In genomic region chr22:38984782-38985757, GRCh38 we compare ENCODE assay signal across 9 cellular contexts. TPM values are rescaled to one million over a fixed set of nuclear protein-coding genes. Genes with fewer than 3 reads are reported as not detected.
A peak's percentile ranks its signal among the peaks of the same experiment; 100 is the strongest.
DNase-seq lines count a peak whose midpoint lies in the region; ATAC-seq, FAIRE-seq and TF ChIP-seq lines count a peak whose summit lies in the region.
"Not testable (repeated sequence)": the region's sequence is repeated elsewhere in the genome, so short reads cannot be mapped to it uniquely, and the experiment has no call there.
"Had no signal": no experiment of that assay in that cellular context is flagged by ENCODE, and none has a peak within 500 bp of the region (broad histone marks: within the 10 kb centered on the region; RNA-seq: fewer than 3 reads in every experiment).

No MANE protein-coding gene starts in this region.

- H3K9ac ChIP-seq in K562 (ENCODE audit: insufficient read depth in 1 of 2, low read depth in 2 of 2, low read length in 2 of 2); mucosa of rectum (ENCODE audit: low read depth in 1 of 2, low read length in 2 of 2): not testable (repeated sequence)

- H3K4me3 ChIP-seq in GM12864 (ENCODE audit: low read depth, low read length); K562; mucosa of rectum (ENCODE audit: low read length in 2 of 2): not testable (repeated sequence)

- not testable (repeated sequence) for H3K36me3 ChIP-seq in K562 (ENCODE audit: control insufficient read depth, insufficient read depth, low read length); mucosa of rectum (ENCODE audit: control insufficient read depth in 2 of 2, insufficient read depth in 2 of 2, low read length in 2 of 2)

- CTCF ChIA-PET in K562 (lab: Yijun Ruan, JAX; ENCODE audit: low intra/inter-chr PET ratio), result not testable (repeated sequence)

- not testable (repeated sequence) for H3K9me1 ChIP-seq in K562 (ENCODE audit: control insufficient read depth, insufficient read depth, low read length)

- TF ChIP-seq CTCF in GM12864 (IDR thresholded peaks at IDR 0.05; ENCODE audit: low read depth, low read length, missing control alignments); K562 (IDR thresholded peaks at IDR 0.05 in 2 of 3, conservative IDR thresholded peaks at IDR 0.05 in 1 of 3; ENCODE audit: insufficient read depth in 2 of 3, low read depth in 1 of 3, low read length in 3 of 3): not testable (repeated sequence)

- TF ChIP-seq RAD21 in K562 (CRISPR knock-in tag; conservative IDR thresholded peaks at IDR 0.05 in 1 of 2, IDR thresholded peaks at IDR 0.05 in 1 of 2), result not testable (repeated sequence)

- TF ChIP-seq EP300 in K562 (IDR thresholded peaks at IDR 0.05; ENCODE audit: low read length), result not testable (repeated sequence)

- POLR2A ChIA-PET in K562 (lab: Yijun Ruan, JAX), result interaction anchor here (0.6 to 1.0 kb wide), 2 partner anchors 54 to 124 kb away, joined by 3 read pairs; no protein-coding TSS in a partner anchor

- ATAC-seq in GM21619 (IDR thresholded peaks at IDR 0.05; ENCODE audit: unreplicated experiment), result peak; percentile 72
- peak; percentile 70 for ATAC-seq in HG03432 (IDR thresholded peaks at IDR 0.05; ENCODE audit: unreplicated experiment)
- ATAC-seq in K562, result not testable (repeated sequence)

- H3K27ac ChIP-seq in K562 (ENCODE audit: extremely low read depth, low read depth, low read length) (peak overlapping the region; percentile 73), mucosa of rectum (ENCODE audit: low read depth in 2 of 2, low read length in 2 of 2) (peak overlapping the region; percentile 38 to 60)

- DNase-seq in GM12864 (ENCODE audit: low read depth) (peak; percentile 74), NCI-H345 treated with DMSO at 0.1 percent for 48 hours (lab: John Stamatoyannopoulos, UW; ENCODE audit: unreplicated experiment) (peak; percentile 65)
- peak; percentile 67 to 78 for DNase-seq in activated CD4-positive, alpha-beta T cell treated with anti-CD3 and anti-CD28 coated beads, Interleukin-2, amount 50 U/mL, for 48 hours
- DNase-seq in K562 (ENCODE audit: extremely low read depth in 1 of 4, low spot score in 3 of 4), result not testable (repeated sequence)
- peak; percentile 50 to 88 for DNase-seq in stimulated activated CD8-positive, alpha-beta memory T cell treated with anti-CD3 and anti-CD28 coated beads, Interleukin-7, amount 100 ng/mL, for 48 hours (ENCODE audit: extremely low read depth in 1 of 2, low read depth in 1 of 2)

- H3K4me2 ChIP-seq in K562 (ENCODE audit: insufficient read depth, low read length), result not testable (repeated sequence)

- intact Hi-C loops in K562 (cut with micrococcal nuclease), result not testable (repeated sequence)

- 89% methylated on average over 6 of the region's 9 CpGs for WGBS in K562 (ENCODE audit: insufficient coverage, low coverage, missing lambda C conversion rate)

- in situ Hi-C loops in K562 (cut with MboI), result not testable (repeated sequence)

- not testable (repeated sequence) for TF ChIP-seq POLR2A in K562 (conservative IDR thresholded peaks at IDR 0.05)

- H2AFZ ChIP-seq in K562 (ENCODE audit: low read depth, low read length), result not testable (repeated sequence)

- BruUV-seq in K562 (replicated peaks; lab: Mats Ljungman, UMichigan), result not testable (repeated sequence)

- H3K4me1 ChIP-seq in K562 (replicated peaks in 1 of 2; ENCODE audit: control insufficient read depth in 2 of 2, insufficient read depth in 2 of 2, low read length in 2 of 2) (peaks cover 7 to 26% of the 10 kb centered on the region in 2 experiments; a peak in 4 of 5 replicates), mucosa of rectum (ENCODE audit: control insufficient read depth in 2 of 2, insufficient read depth in 2 of 2, low read length in 2 of 2) (peaks cover 2 to 21% of the 10 kb centered on the region in 2 donors)

- H4K20me1 ChIP-seq in K562 (replicated peaks; ENCODE audit: control insufficient read depth, insufficient read depth, low read length), result not testable (repeated sequence)

- H3K9me3 ChIP-seq in K562 (replicated peaks; ENCODE audit: control insufficient read depth, insufficient read depth, low read depth, low read length); mucosa of rectum (ENCODE audit: control insufficient read depth in 2 of 2, low read length in 2 of 2): not testable (repeated sequence)

- H3K27me3 ChIP-seq in K562 (ENCODE audit: control insufficient read depth in 2 of 2, insufficient read depth in 2 of 2, low read length in 2 of 2); mucosa of rectum (ENCODE audit: control insufficient read depth in 2 of 2, insufficient read depth in 2 of 2, low read length in 2 of 2): not testable (repeated sequence)

- FAIRE-seq in K562 (lab: Jason Lieb, UNC), result not testable (repeated sequence)

- peaks cover 10% of the 10 kb centered on the region for H3K79me2 ChIP-seq in K562 (ENCODE audit: control insufficient read depth, insufficient read depth, low read length)

RNA-seq across cellular contexts. Expression of gene APOBEC3B, which starts 2.9 kb away (rescaled TPM):
- 5.5 and 9.0 TPM in 2 replicates for total RNA-seq in K562 (2011; cell fraction: chromatin; rRNA removed; ENCODE audit: low replicate concordance)
- total RNA-seq in K562 (2011; cell fraction: nucleolus; rRNA removed), result 9.2 and 9.3 TPM in 2 replicates
- total RNA-seq in K562 (2011; cell fraction: nucleoplasm; rRNA removed), result 7.9 and 8.4 TPM in 2 replicates
- total RNA-seq in K562 (2014; rRNA removed) (29.3 and 38.4 TPM in 2 replicates), K562 (2014; rRNA removed; fragmentation: Illumina TruSeq; extraction: Trizol) (6.6 and 6.8 TPM in 2 replicates), K562 (2015; rRNA removed; fragmentation: Illumina TruSeq; extraction: Trizol) (5.9 and 7.1 TPM in 2 replicates), K562 (2021) (43.2 and 43.6 TPM in 2 replicates)
- polyA plus RNA-seq in K562 (2011; rRNA removed) (16.7 and 39.5 TPM in 2 replicates), K562 (2014; fragmentation: Illumina TruSeq; extraction: Trizol) (57.9 and 62.9 TPM in 2 replicates), K562 (2014; fragmentation: Nextera tagmentation; extraction: Ambion mirVana) (100 to 1,000 TPM; 160 to 166 TPM), K562 (2014; rRNA removed) (49.5 and 58.1 TPM in 2 replicates)
- polyA plus RNA-seq in K562 (2011; cell fraction: cytosol; rRNA removed), result 27.9 and 68.7 TPM in 2 replicates
- 10.0 and 16.1 TPM in 2 replicates for polyA plus RNA-seq in K562 (2011; cell fraction: nucleus; rRNA removed)
- 41.8 and 64.6 TPM in 2 replicates for polyA plus RNA-seq in K562 (2012)
- polyA minus RNA-seq in K562 (2011; rRNA and poly(A)+ RNA removed), result 12.6 and 31.1 TPM in 2 replicates
- 10.2 and 18.5 TPM in 2 replicates for polyA minus RNA-seq in K562 (2011; cell fraction: cytosol; rRNA and poly(A)+ RNA removed)
- polyA minus RNA-seq in K562 (2011; cell fraction: nucleus; rRNA and poly(A)+ RNA removed), result 3.0 TPM in 2 replicates

RNA-seq across cellular contexts. Expression of gene APOBEC3A, which starts 27.7 kb away (rescaled TPM):
- not detected in 2 replicates for total RNA-seq in K562 (2011; cell fraction: chromatin; rRNA removed; ENCODE audit: low replicate concordance)
- total RNA-seq in K562 (2011; cell fraction: nucleolus; rRNA removed), result not detected in 2 replicates
- not detected in 2 replicates for total RNA-seq in K562 (2011; cell fraction: nucleoplasm; rRNA removed)
- total RNA-seq in K562 (2014; rRNA removed) (not detected in 2 replicates), K562 (2014; rRNA removed; fragmentation: Illumina TruSeq; extraction: Trizol) (not detected in 2 replicates), K562 (2015; rRNA removed; fragmentation: Illumina TruSeq; extraction: Trizol) (not detected in 2 replicates), K562 (2021) (not detected in 2 replicates)
- polyA plus RNA-seq in K562 (2011; rRNA removed) (not detected in 2 replicates), K562 (2014; fragmentation: Illumina TruSeq; extraction: Trizol) (not detected in 2 replicates), K562 (2014; fragmentation: Nextera tagmentation; extraction: Ambion mirVana) (under 1 TPM in 1 of 2 experiments, not detected in 1; 0.04 TPM), K562 (2014; rRNA removed) (not detected in 2 replicates)
- polyA plus RNA-seq in K562 (2011; cell fraction: cytosol; rRNA removed), result not detected in 2 replicates
- not detected in 2 replicates for polyA plus RNA-seq in K562 (2011; cell fraction: nucleus; rRNA removed)
- not detected in 2 replicates for polyA plus RNA-seq in K562 (2012)
- not detected in 2 replicates for polyA minus RNA-seq in K562 (2011; rRNA and poly(A)+ RNA removed)
- polyA minus RNA-seq in K562 (2011; cell fraction: cytosol; rRNA and poly(A)+ RNA removed), result not detected in 2 replicates
- not detected in 2 replicates for polyA minus RNA-seq in K562 (2011; cell fraction: nucleus; rRNA and poly(A)+ RNA removed)
- total RNA-seq: SJSA1 had no signal

RNA-seq across cellular contexts. Expression of gene APOBEC3C, which starts 29.0 kb away (rescaled TPM):
- total RNA-seq in K562 (2011; cell fraction: chromatin; rRNA removed; ENCODE audit: low replicate concordance), result 12.1 and 20.9 TPM in 2 replicates
- total RNA-seq in K562 (2011; cell fraction: nucleolus; rRNA removed), result 11.8 and 13.8 TPM in 2 replicates
- total RNA-seq in K562 (2011; cell fraction: nucleoplasm; rRNA removed), result 19.7 and 42.2 TPM in 2 replicates
- total RNA-seq in K562 (2014; rRNA removed) (12.4 and 15.1 TPM in 2 replicates), K562 (2014; rRNA removed; fragmentation: Illumina TruSeq; extraction: Trizol) (14.4 and 15.6 TPM in 2 replicates), K562 (2015; rRNA removed; fragmentation: Illumina TruSeq; extraction: Trizol) (15.8 and 15.9 TPM in 2 replicates), K562 (2021) (90.1 and 90.9 TPM in 2 replicates)
- polyA plus RNA-seq in K562 (2011; rRNA removed) (44.4 and 54.7 TPM in 2 replicates), K562 (2014; fragmentation: Illumina TruSeq; extraction: Trizol) (116 and 118 TPM in 2 replicates), K562 (2014; fragmentation: Nextera tagmentation; extraction: Ambion mirVana) (100 to 1,000 TPM; 226 to 285 TPM), K562 (2014; rRNA removed) (55.5 and 59.8 TPM in 2 replicates)
- polyA plus RNA-seq in K562 (2011; cell fraction: cytosol; rRNA removed), result 47.1 and 53.6 TPM in 2 replicates
- polyA plus RNA-seq in K562 (2011; cell fraction: nucleus; rRNA removed), result 24.0 and 25.6 TPM in 2 replicates
- polyA plus RNA-seq in K562 (2012), result 76.3 and 80.4 TPM in 2 replicates
- polyA minus RNA-seq in K562 (2011; rRNA and poly(A)+ RNA removed), result 24.1 and 28.9 TPM in 2 replicates
- 30.9 and 31.5 TPM in 2 replicates for polyA minus RNA-seq in K562 (2011; cell fraction: cytosol; rRNA and poly(A)+ RNA removed)
- polyA minus RNA-seq in K562 (2011; cell fraction: nucleus; rRNA and poly(A)+ RNA removed), result 4.7 and 7.6 TPM in 2 replicates

RNA-seq across cellular contexts. Expression of gene APOBEC3D, which starts 35.9 kb away (rescaled TPM):
- total RNA-seq in K562 (2011; cell fraction: chromatin; rRNA removed; ENCODE audit: low replicate concordance), result 10.1 and 16.3 TPM in 2 replicates
- total RNA-seq in K562 (2011; cell fraction: nucleolus; rRNA removed), result 8.8 and 9.8 TPM in 2 replicates
- 10.0 and 11.8 TPM in 2 replicates for total RNA-seq in K562 (2011; cell fraction: nucleoplasm; rRNA removed)
- total RNA-seq in K562 (2014; rRNA removed), result 4.3 and 6.4 TPM in 2 replicates
- total RNA-seq in K562 (2014; rRNA removed; fragmentation: Illumina TruSeq; extraction: Trizol), result 3.0 and 3.7 TPM in 2 replicates
- 6.4 and 6.8 TPM in 2 replicates for total RNA-seq in K562 (2015; rRNA removed; fragmentation: Illumina TruSeq; extraction: Trizol)
- 9.1 and 9.6 TPM in 2 replicates for total RNA-seq in K562 (2021)
- 5.1 and 6.0 TPM in 2 replicates for polyA plus RNA-seq in K562 (2011; rRNA removed)
- 4.1 and 8.9 TPM in 2 replicates for polyA plus RNA-seq in K562 (2011; cell fraction: cytosol; rRNA removed)
- polyA plus RNA-seq in K562 (2011; cell fraction: nucleus; rRNA removed), result 3.5 and 7.3 TPM in 2 replicates
- polyA plus RNA-seq in K562 (2012), result 7.0 and 7.2 TPM in 2 replicates
- polyA plus RNA-seq in K562 (2014; fragmentation: Illumina TruSeq; extraction: Trizol), result 6.6 and 7.4 TPM in 2 replicates
- polyA plus RNA-seq in K562 (2014; fragmentation: Nextera tagmentation; extraction: Ambion mirVana), result 1 to 10 TPM; 4.7 to 8.4 TPM
- 4.4 and 6.0 TPM in 2 replicates for polyA plus RNA-seq in K562 (2014; rRNA removed)
- polyA minus RNA-seq in K562 (2011; rRNA and poly(A)+ RNA removed), result 6.0 and 7.8 TPM in 2 replicates
- 2.6 and 5.6 TPM in 2 replicates for polyA minus RNA-seq in K562 (2011; cell fraction: cytosol; rRNA and poly(A)+ RNA removed)
- polyA minus RNA-seq in K562 (2011; cell fraction: nucleus; rRNA and poly(A)+ RNA removed), result 1.3 and 1.8 TPM in 2 replicates

RNA-seq across cellular contexts. Expression of gene APOBEC3F, which starts 55.6 kb away (rescaled TPM):
- total RNA-seq in K562 (2011; cell fraction: chromatin; rRNA removed; ENCODE audit: low replicate concordance), result 10.6 and 19.4 TPM in 2 replicates
- 12.4 and 13.3 TPM in 2 replicates for total RNA-seq in K562 (2011; cell fraction: nucleolus; rRNA removed)
- total RNA-seq in K562 (2011; cell fraction: nucleoplasm; rRNA removed), result 9.5 and 12.7 TPM in 2 replicates
- 1.6 and 2.4 TPM in 2 replicates for total RNA-seq in K562 (2014; rRNA removed)
- total RNA-seq in K562 (2014; rRNA removed; fragmentation: Illumina TruSeq; extraction: Trizol), result 0.80 and 1.1 TPM in 2 replicates
- 1.5 and 1.9 TPM in 2 replicates for total RNA-seq in K562 (2015; rRNA removed; fragmentation: Illumina TruSeq; extraction: Trizol)
- total RNA-seq in K562 (2021), result 3.3 and 5.0 TPM in 2 replicates
- polyA plus RNA-seq in K562 (2011; rRNA removed), result 1.6 TPM in 2 replicates
- 2.4 and 2.5 TPM in 2 replicates for polyA plus RNA-seq in K562 (2011; cell fraction: cytosol; rRNA removed)
- 2.4 and 2.7 TPM in 2 replicates for polyA plus RNA-seq in K562 (2011; cell fraction: nucleus; rRNA removed)
- 2.3 and 2.9 TPM in 2 replicates for polyA plus RNA-seq in K562 (2012)
- 2.2 and 2.7 TPM in 2 replicates for polyA plus RNA-seq in K562 (2014; fragmentation: Illumina TruSeq; extraction: Trizol)
- 1 to 10 TPM; 1.4 to 2.0 TPM for polyA plus RNA-seq in K562 (2014; fragmentation: Nextera tagmentation; extraction: Ambion mirVana)
- polyA plus RNA-seq in K562 (2014; rRNA removed), result 1.7 and 4.0 TPM in 2 replicates
- 2.8 and 3.4 TPM in 2 replicates for polyA minus RNA-seq in K562 (2011; rRNA and poly(A)+ RNA removed)
- polyA minus RNA-seq in K562 (2011; cell fraction: cytosol; rRNA and poly(A)+ RNA removed), result 0.73 and 2.1 TPM in 2 replicates
- 6.7 and 7.0 TPM in 2 replicates for polyA minus RNA-seq in K562 (2011; cell fraction: nucleus; rRNA and poly(A)+ RNA removed)
